Comparison of ENCODE assay signal across 2 cellular contexts in genomic region chr6:53873922-53874321, GRCh38.
TF ChIP-seq lines count a peak whose summit lies in the region.

No MANE protein-coding gene starts in this region.

TF ChIP-seq in IMR-90, 13 proteins besides CTCF, POLR2A, EP300 and RAD21 (continued from another document):
- TF ChIP-seq MXI1 (IDR thresholded peaks at IDR 0.05; ENCODE audit: borderline replicate concordance, low read depth, low read length) (no peak), FOS (IDR thresholded peaks at IDR 0.05; ENCODE audit: low read depth, low read length) (no peak), RFX5 (IDR thresholded peaks at IDR 0.05; ENCODE audit: low read depth, low read length) (no peak), RCOR1 (IDR thresholded peaks at IDR 0.05; ENCODE audit: insufficient replicate concordance, low read length) (no peak), MAFK (IDR thresholded peaks at IDR 0.05; ENCODE audit: low read depth, low read length) (no peak), USF2 (IDR thresholded peaks at IDR 0.05; ENCODE audit: low read depth, low read length) (no peak), MAZ (IDR thresholded peaks at IDR 0.05; ENCODE audit: borderline replicate concordance, low read depth, low read length) (no peak), BHLHE40 (IDR thresholded peaks at IDR 0.05; ENCODE audit: low read depth, low read length) (no peak), CEBPB (IDR thresholded peaks at IDR 0.05; ENCODE audit: low read depth, low read length) (no peak), SMC3 (IDR thresholded peaks at IDR 0.05; ENCODE audit: low read depth, low read length) (no peak), ELK1 (IDR thresholded peaks at IDR 0.05; ENCODE audit: borderline replicate concordance, low read depth, low read length) (no peak), NFE2L2 (IDR thresholded peaks at IDR 0.05; ENCODE audit: low read depth, low read length) (no peak)

TF ChIP-seq in HEK293T, 16 proteins besides CTCF, POLR2A, EP300 and RAD21 (continued from another document):
- no peak for TF ChIP-seq ARNT (IDR thresholded peaks at IDR 0.05)
- TF ChIP-seq HDGF (IDR thresholded peaks at IDR 0.05; ENCODE audit: borderline replicate concordance): no peak
- no peak for TF ChIP-seq ZNF384 (IDR thresholded peaks at IDR 0.05)
